ENCODE assay signal across 16 cellular contexts in genomic region chr1:168688679-168689657, GRCh38. TPM values are rescaled to one million over a fixed set of nuclear protein-coding genes. Genes with fewer than 3 reads are reported as not detected.
DNase-seq lines count a peak whose midpoint lies in the region; ATAC-seq lines count a peak whose summit lies in the region.
"Had no signal": no experiment of that assay in that cellular context is flagged by ENCODE, and none has a peak within 500 bp of the region (broad histone marks: within the 10 kb centered on the region; RNA-seq: fewer than 3 reads in every experiment).

No MANE protein-coding gene starts in this region.

- peaks cover 12 to 14% of the 10 kb centered on the region in 2 experiments for H3K4me1 ChIP-seq in trophoblast cell (ENCODE audit: control insufficient read depth in 1 of 2, insufficient read depth in 2 of 2, low read length in 2 of 2)

- H3K23ac ChIP-seq in trophoblast cell (ENCODE audit: low read length), result no peak overlapping the region

- peak overlapping the region; percentile 96 for H2BK5ac ChIP-seq in trophoblast cell (ENCODE audit: low read depth, low read length, poor library complexity)

- peak overlapping the region; percentile 99 for H3K14ac ChIP-seq in trophoblast cell (ENCODE audit: low read length)

- H3K4me2 ChIP-seq in trophoblast cell (ENCODE audit: low read length), result no peak overlapping the region

- no CpG with 5 or more reads among the region's 7 CpGs for WGBS in trophoblast cell (ENCODE audit: extremely low coverage, insufficient coverage, insufficient read length)

- peaks cover 34% of the 10 kb centered on the region for H3K79me1 ChIP-seq in trophoblast cell (ENCODE audit: low read length)

- no peaks in the 10 kb centered on the region for H3K27me3 ChIP-seq in trophoblast cell (ENCODE audit: insufficient read depth, low read length)

- H3K18ac ChIP-seq in trophoblast cell (ENCODE audit: low read length), result peak overlapping the region; percentile 73

- no peaks in the 10 kb centered on the region for H3K36me3 ChIP-seq in trophoblast cell (ENCODE audit: control insufficient read depth in 1 of 2, insufficient read depth in 2 of 2, low read length in 2 of 2)

- peak; percentile 16 for DNase-seq in COLO668 (lab: John Stamatoyannopoulos, UW; ENCODE audit: unreplicated experiment)
- peak; percentile 30 for DNase-seq in NCI-H1092 treated with DMSO at 0.1 percent for 48 hours (lab: John Stamatoyannopoulos, UW)
- DNase-seq in trophoblast cell, result no peak
- DNase-seq in EL, result no peak
- DNase-seq in GDM1 (lab: John Stamatoyannopoulos, UW), result no peak
- DNase-seq: activated effector memory CD4-positive, alpha-beta T cell treated with Interleukin-2 at 50 U/mL for 16 hours; cortex of kidney; left ventricle myocardium superior; NCI-H1694 treated with DMSO at 0.1 percent for 48 hours; nephron progenitor cell; stimulated activated naive CD4-positive, alpha-beta T cell treated with Interleukin-2 at 50 U/mL for 16 hours had no signal

- H3K9me3 ChIP-seq in trophoblast cell (ENCODE audit: insufficient read depth, low read depth, low read length), result no peaks in the 10 kb centered on the region

- H4K91ac ChIP-seq in trophoblast cell (ENCODE audit: low read depth, low read length), result peak overlapping the region; percentile 98

- H3K79me2 ChIP-seq in trophoblast cell (ENCODE audit: control insufficient read depth, insufficient read depth, low read length, poor library complexity), result peaks cover 5% of the 10 kb centered on the region

- H2AK5ac ChIP-seq in trophoblast cell (ENCODE audit: low read length), result peak overlapping the region; percentile 86

- peak overlapping the region; percentile 100 for H2BK12ac ChIP-seq in trophoblast cell (ENCODE audit: low read length)

- peak overlapping the region; percentile 79 for H4K8ac ChIP-seq in trophoblast cell (ENCODE audit: low read depth, low read length)

- H4K12ac ChIP-seq in trophoblast cell (ENCODE audit: low read depth, low read length), result peak overlapping the region; percentile 84

- peak overlapping the region; percentile 85 for H3K4ac ChIP-seq in trophoblast cell (ENCODE audit: low read depth, low read length)

- H3K9ac ChIP-seq in trophoblast cell (ENCODE audit: low read length), result no peak overlapping the region

- H3K27ac ChIP-seq in cingulate gyrus (ENCODE audit: low read depth, low read length), result peak overlapping the region; percentile 57
- peak overlapping the region; percentile 99 for H3K27ac ChIP-seq in trophoblast cell (ENCODE audit: low read depth, low read length)
- H3K27ac ChIP-seq: SK-N-MC had no signal

- H3K4me3 ChIP-seq in trophoblast cell (ENCODE audit: low read depth, low read length), result no peak overlapping the region
- H3K4me3 ChIP-seq: SK-N-MC had no signal

- no peak for ATAC-seq in GM19463 (IDR thresholded peaks at IDR 0.05; ENCODE audit: unreplicated experiment)
- ATAC-seq in HG03135 (IDR thresholded peaks at IDR 0.05; ENCODE audit: unreplicated experiment), result no peak

- H2BK120ac ChIP-seq in trophoblast cell (ENCODE audit: insufficient read depth, low read length, poor library complexity), result peak overlapping the region; percentile 100

- H2AFZ ChIP-seq in trophoblast cell (ENCODE audit: insufficient read depth, low read length, poor library complexity), result no peak overlapping the region

RNA-seq across cellular contexts. Expression of gene DPT, which starts 40.0 kb away (rescaled TPM):
- polyA plus RNA-seq in trophoblast cell (2013), result not detected in 2 replicates
- polyA plus RNA-seq: H1 had no signal

Comparison
In these comparisons a context has a peak if more than half of its experiments do, and no peak if none do; other contexts are left out.
1. DNase-seq: peak in COLO668 (single experiment) and NCI-H1092 treated with DMSO at 0.1 percent for 48 hours (single experiment); none in trophoblast cell (0 of 2), EL (single experiment) and GDM1 (single experiment).